In genomic region chr17:59490259-59490658, GRCh38 we compare ENCODE assay signal across 22 cellular contexts.
A peak's percentile ranks its signal among the peaks of the same experiment; 100 is the strongest.
DNase-seq lines count a peak whose midpoint lies in the region; ATAC-seq and FAIRE-seq lines count a peak whose summit lies in the region.
"Had no signal": no experiment of that assay in that cellular context is flagged by ENCODE, and none has a peak within 500 bp of the region (broad histone marks: within the 10 kb centered on the region; RNA-seq: fewer than 3 reads in every experiment).

No MANE protein-coding gene starts in this region.

- DNase-seq in NCI-H2029 (lab: John Stamatoyannopoulos, UW): peak; percentile 19
- no peak for DNase-seq in NCI-H2029 treated with DMSO at 0.1 percent for 48 hours (lab: John Stamatoyannopoulos, UW)
- DNase-seq in fibroblast of gingiva (ENCODE audit: low read depth): peak; percentile 56
- peak; percentile 56 for DNase-seq in middle frontal gyrus (ENCODE audit: extremely low spot score, low spot score)
- DNase-seq in urothelium cell line (ENCODE audit: low spot score): no peak
- no peak for DNase-seq in hippocampal formation (lab: John Stamatoyannopoulos, UW)
- DNase-seq: 8988T; activated naive CD8-positive, alpha-beta T cell treated with anti-CD3 and anti-CD28 coated beads for 36 hours; AML-193; brain microvascular endothelial cell; dermis blood vessel endothelial cell; DND-41; left colon; NCI-H1092; NCI-H2171 treated with DMSO at 0.1 percent for 48 hours; NCI-H748 treated with DMSO at 0.1 percent for 48 hours; stimulated activated CD4-positive, alpha-beta T cell treated with anti-CD3 and anti-CD28 coated beads, Interleukin-12 subunit alpha, Interleukin-12 subunit beta, amount 100 ng/mL, for 4 hours had no signal

- ATAC-seq in HG03432 (IDR thresholded peaks at IDR 0.05; ENCODE audit: unreplicated experiment) (no peak), HG03521 (IDR thresholded peaks at IDR 0.05; ENCODE audit: unreplicated experiment) (no peak)
- ATAC-seq: left colon had no signal

- peak; percentile 40 for FAIRE-seq in urothelium cell line (lab: Jason Lieb, UNC)
- FAIRE-seq: frontal cortex, H54, TTC549 had no signal

Comparison
In these comparisons a context has a peak if more than half of its experiments do, and no peak if none do; other contexts are left out.
1. DNase-seq: peak in NCI-H2029 (single experiment), fibroblast of gingiva (single experiment) and middle frontal gyrus (single experiment); none in NCI-H2029 treated with DMSO at 0.1 percent for 48 hours (single experiment), urothelium cell line (single experiment) and hippocampal formation (0 of 2).